ENCODE assay signal across 18 cellular contexts in genomic region chr3:52322466-52322865, GRCh38. TPM values are rescaled to one million over a fixed set of nuclear protein-coding genes. Genes with fewer than 3 reads are reported as not detected.
DNase-seq lines count a peak whose midpoint lies in the region; ATAC-seq and TF ChIP-seq lines count a peak whose summit lies in the region.
"Had no signal": no experiment of that assay in that cellular context is flagged by ENCODE, and none has a peak within 500 bp of the region (broad histone marks: within the 10 kb centered on the region; RNA-seq: fewer than 3 reads in every experiment).

No MANE protein-coding gene starts in this region.

- H3K4me1 Mint-ChIP-seq in CD14-positive monocyte (peaks cover 10% of the 10 kb centered on the region), endothelial cell (ENCODE audit: unreplicated experiment) (peaks cover 10% of the 10 kb centered on the region)
- H3K4me1 Mint-ChIP-seq in activated T-helper 17 cell treated with anti-CD3 and anti-CD28 coated beads, Interleukin-2, amount 50 U/mL, for 72 hours, result peaks cover 3% of the 10 kb centered on the region
- peaks cover 19% of the 10 kb centered on the region for H3K4me1 Mint-ChIP-seq in stimulated activated effector memory CD8-positive, alpha-beta T cell treated with anti-CD3 and anti-CD28 coated beads, Interleukin-12 subunit alpha, Interleukin-12 subunit beta, amount 100 ng/mL, for 72 hours
- H3K4me1 Mint-ChIP-seq in CD8-positive, alpha-beta memory T cell, result peaks cover 3 to 16% (median 9%) of the 10 kb centered on the region in 3 donors

- POLR2A ChIA-PET in CD8-positive, alpha-beta memory T cell (lab: Charles Lee), result no interaction called here

- intact Hi-C loops in CD14-positive monocyte (cut with micrococcal nuclease), result no loop called here

- no peaks in the 10 kb centered on the region for H3K9me3 Mint-ChIP-seq in CD14-positive monocyte
- no peaks in the 10 kb centered on the region for H3K9me3 Mint-ChIP-seq in activated T-helper 17 cell treated with anti-CD3 and anti-CD28 coated beads, Interleukin-2, amount 50 U/mL, for 72 hours
- no peaks in the 10 kb centered on the region for H3K9me3 Mint-ChIP-seq in endothelial cell (ENCODE audit: unreplicated experiment)
- no peaks in the 10 kb centered on the region for H3K9me3 Mint-ChIP-seq in stimulated activated effector memory CD8-positive, alpha-beta T cell treated with anti-CD3 and anti-CD28 coated beads, Interleukin-12 subunit alpha, Interleukin-12 subunit beta, amount 100 ng/mL, for 72 hours
- H3K9me3 Mint-ChIP-seq in CD8-positive, alpha-beta memory T cell, result no peaks in the 10 kb centered on the region
- H3K9me3 Mint-ChIP-seq: CD4-positive, alpha-beta T cell; GM23338; H9 had no signal

- no peaks in the 10 kb centered on the region for H3K27me3 ChIP-seq in CD8-positive, alpha-beta memory T cell (ENCODE audit: insufficient read depth, low read length, poor library complexity, severe bottlenecking)
- H3K27me3 ChIP-seq: BLaER1 had no signal

- CTCF ChIA-PET in CD8-positive, alpha-beta memory T cell (lab: Charles Lee), result no interaction called here

- H3K27me3 Mint-ChIP-seq in CD14-positive monocyte (ENCODE audit: low read depth in 3 of 3), result peaks cover 3 to 8% (median 3%) of the 10 kb centered on the region in 3 donors
- H3K27me3 Mint-ChIP-seq in activated T-helper 17 cell treated with anti-CD3 and anti-CD28 coated beads, Interleukin-2, amount 50 U/mL, for 72 hours, result no peaks in the 10 kb centered on the region
- peaks cover 7% of the 10 kb centered on the region for H3K27me3 Mint-ChIP-seq in endothelial cell (ENCODE audit: unreplicated experiment)
- H3K27me3 Mint-ChIP-seq in CD8-positive, alpha-beta memory T cell, result peaks cover 0 to 1% of the 10 kb centered on the region in 2 donors
- H3K27me3 Mint-ChIP-seq: B cell; CD4-positive, alpha-beta T cell had no signal

- DNase-seq in CD14-positive monocyte (ENCODE audit: low spot score) (peak; percentile 12), endothelial cell (ENCODE audit: low spot score) (no peak)
- DNase-seq in stimulated activated effector memory CD8-positive, alpha-beta T cell treated with anti-CD3 and anti-CD28 coated beads, Interleukin-12 subunit alpha, Interleukin-12 subunit beta, amount 100 ng/mL, for 72 hours (ENCODE audit: low spot score in 2 of 2), result no peak
- no peak for DNase-seq in CD8-positive, alpha-beta memory T cell
- DNase-seq: Caco-2; CD4-positive, alpha-beta T cell; DMS153; DND-41; H9 had no signal

- H3K27ac Mint-ChIP-seq in CD14-positive monocyte (no peak overlapping the region), endothelial cell (ENCODE audit: unreplicated experiment) (peak overlapping the region; percentile 39)
- H3K27ac Mint-ChIP-seq in activated T-helper 17 cell treated with anti-CD3 and anti-CD28 coated beads, Interleukin-2, amount 50 U/mL, for 72 hours, result peak overlapping the region; percentile 24
- H3K27ac Mint-ChIP-seq in stimulated activated effector memory CD8-positive, alpha-beta T cell treated with anti-CD3 and anti-CD28 coated beads, Interleukin-12 subunit alpha, Interleukin-12 subunit beta, amount 100 ng/mL, for 72 hours, result peak overlapping the region; percentile 41
- H3K27ac Mint-ChIP-seq in CD8-positive, alpha-beta memory T cell, result peak overlapping the region in 1 of 8 donors; percentile 54
- H3K27ac Mint-ChIP-seq: B cell; CD4-positive, alpha-beta T cell; GM23338 had no signal

- H3K27ac ChIP-seq in CD8-positive, alpha-beta memory T cell (ENCODE audit: low read depth, low read length), result no peak overlapping the region
- H3K27ac ChIP-seq: 22Rv1, BLaER1, C4-2B had no signal

- no peak overlapping the region for H3K4me3 Mint-ChIP-seq in CD14-positive monocyte
- no peak overlapping the region for H3K4me3 Mint-ChIP-seq in activated T-helper 17 cell treated with anti-CD3 and anti-CD28 coated beads, Interleukin-2, amount 50 U/mL, for 72 hours
- no peak overlapping the region for H3K4me3 Mint-ChIP-seq in endothelial cell (ENCODE audit: unreplicated experiment)
- no peak overlapping the region for H3K4me3 Mint-ChIP-seq in stimulated activated effector memory CD8-positive, alpha-beta T cell treated with anti-CD3 and anti-CD28 coated beads, Interleukin-12 subunit alpha, Interleukin-12 subunit beta, amount 100 ng/mL, for 72 hours
- no peak overlapping the region for H3K4me3 Mint-ChIP-seq in CD8-positive, alpha-beta memory T cell
- H3K4me3 Mint-ChIP-seq: B cell; CD4-positive, alpha-beta T cell; GM23338; H9 had no signal

- no peaks in the 10 kb centered on the region for H3K36me3 ChIP-seq in CD8-positive, alpha-beta memory T cell (ENCODE audit: insufficient read depth, low read length)
- H3K36me3 ChIP-seq: BLaER1 had no signal

- H3K9me3 ChIP-seq in CD8-positive, alpha-beta memory T cell (ENCODE audit: low read length), result no peaks in the 10 kb centered on the region
- H3K9me3 ChIP-seq: BLaER1, Caco-2 had no signal

- no peak overlapping the region for H3K4me3 ChIP-seq in CD8-positive, alpha-beta memory T cell (ENCODE audit: low read length)
- H3K4me3 ChIP-seq: BLaER1, GM23338 had no signal

- peaks cover 23% of the 10 kb centered on the region in 2 donors for H3K36me3 Mint-ChIP-seq in CD14-positive monocyte
- no peaks in the 10 kb centered on the region for H3K36me3 Mint-ChIP-seq in activated T-helper 17 cell treated with anti-CD3 and anti-CD28 coated beads, Interleukin-2, amount 50 U/mL, for 72 hours (ENCODE audit: low read depth)
- H3K36me3 Mint-ChIP-seq in endothelial cell (ENCODE audit: low read depth, unreplicated experiment), result no peaks in the 10 kb centered on the region
- no peaks in the 10 kb centered on the region for H3K36me3 Mint-ChIP-seq in stimulated activated effector memory CD8-positive, alpha-beta T cell treated with anti-CD3 and anti-CD28 coated beads, Interleukin-12 subunit alpha, Interleukin-12 subunit beta, amount 100 ng/mL, for 72 hours
- peaks cover 0 to 6% (median 0%) of the 10 kb centered on the region in 3 donors for H3K36me3 Mint-ChIP-seq in CD8-positive, alpha-beta memory T cell

- TF ChIP-seq CTCF in CD14-positive monocyte (IDR thresholded peaks at IDR 0.05) (no peak), endothelial cell (IDR thresholded peaks at IDR 0.05; ENCODE audit: unreplicated experiment) (no peak)

- peaks cover 9% of the 10 kb centered on the region for H3K4me1 ChIP-seq in CD8-positive, alpha-beta memory T cell (ENCODE audit: insufficient read depth, low read length)

- ATAC-seq in activated T-helper 17 cell treated with anti-CD3 and anti-CD28 coated beads, Interleukin-2, amount 50 U/mL, for 72 hours (replicated peaks), result no peak
- no peak for ATAC-seq in stimulated activated effector memory CD8-positive, alpha-beta T cell treated with anti-CD3 and anti-CD28 coated beads, Interleukin-12 subunit alpha, Interleukin-12 subunit beta, amount 100 ng/mL, for 72 hours
- ATAC-seq in GM21447 (IDR thresholded peaks at IDR 0.05; ENCODE audit: unreplicated experiment), result no peak
- no peak for ATAC-seq in HG02870 (IDR thresholded peaks at IDR 0.05; ENCODE audit: unreplicated experiment)
- ATAC-seq: GM23338, HCT116 had no signal

RNA-seq across cellular contexts. Expression of gene DNAH1, which starts 6.3 kb away (rescaled TPM):
- under 1 TPM; 0.15 to 0.25 TPM for polyA plus RNA-seq in CD14-positive monocyte
- 10 to 100 TPM; 17.2 to 26.5 TPM for total RNA-seq in activated T-helper 17 cell treated with anti-CD3 and anti-CD28 coated beads, Interleukin-2, amount 50 U/mL, for 72 hours
- total RNA-seq in endothelial cell (ENCODE audit: unreplicated experiment), result 3.3 TPM
- total RNA-seq in CD8-positive, alpha-beta memory T cell, result 1 to 10 TPM; 7.0 TPM
- polyA plus RNA-seq in CD8-positive, alpha-beta memory T cell, result 1.0 TPM

RNA-seq across cellular contexts. Expression of gene GLYCTK, which starts 34.8 kb away (rescaled TPM):
- polyA plus RNA-seq in CD14-positive monocyte, result 1 to 10 TPM; 8.3 to 8.4 TPM
- 10 to 100 TPM; 22.8 to 25.2 TPM for total RNA-seq in activated T-helper 17 cell treated with anti-CD3 and anti-CD28 coated beads, Interleukin-2, amount 50 U/mL, for 72 hours
- 22.4 TPM for total RNA-seq in endothelial cell (ENCODE audit: unreplicated experiment)
- total RNA-seq in CD8-positive, alpha-beta memory T cell, result 10 to 100 TPM; 21.2 to 21.4 TPM
- 9.7 TPM for polyA plus RNA-seq in CD8-positive, alpha-beta memory T cell

RNA-seq across cellular contexts. Expression of gene WDR82, which starts 44.0 kb away (rescaled TPM):
- polyA plus RNA-seq in CD14-positive monocyte, result 10 to 100 TPM; 27.3 to 33.4 TPM
- 100 to 1,000 TPM in 1 of 2 donors, 10 to 100 TPM in 1; 81.1 to 106 TPM for total RNA-seq in activated T-helper 17 cell treated with anti-CD3 and anti-CD28 coated beads, Interleukin-2, amount 50 U/mL, for 72 hours
- total RNA-seq in endothelial cell (ENCODE audit: unreplicated experiment), result 72.3 TPM
- 100 to 1,000 TPM; 133 to 140 TPM for total RNA-seq in CD8-positive, alpha-beta memory T cell
- 133 TPM for polyA plus RNA-seq in CD8-positive, alpha-beta memory T cell

Comparison
In these comparisons a context has a peak if more than half of its experiments do, and no peak if none do; other contexts are left out.
1. H3K27ac Mint-ChIP-seq: peak in activated T-helper 17 cell treated with anti-CD3 and anti-CD28 coated beads, Interleukin-2, amount 50 U/mL, for 72 hours (single experiment), endothelial cell (single experiment) and stimulated activated effector memory CD8-positive, alpha-beta T cell treated with anti-CD3 and anti-CD28 coated beads, Interleukin-12 subunit alpha, Interleukin-12 subunit beta, amount 100 ng/mL, for 72 hours (single experiment); none in CD14-positive monocyte (0 of 7).